Comparison of ENCODE assay signal across 1 cellular context in the genomic region with DNA sequence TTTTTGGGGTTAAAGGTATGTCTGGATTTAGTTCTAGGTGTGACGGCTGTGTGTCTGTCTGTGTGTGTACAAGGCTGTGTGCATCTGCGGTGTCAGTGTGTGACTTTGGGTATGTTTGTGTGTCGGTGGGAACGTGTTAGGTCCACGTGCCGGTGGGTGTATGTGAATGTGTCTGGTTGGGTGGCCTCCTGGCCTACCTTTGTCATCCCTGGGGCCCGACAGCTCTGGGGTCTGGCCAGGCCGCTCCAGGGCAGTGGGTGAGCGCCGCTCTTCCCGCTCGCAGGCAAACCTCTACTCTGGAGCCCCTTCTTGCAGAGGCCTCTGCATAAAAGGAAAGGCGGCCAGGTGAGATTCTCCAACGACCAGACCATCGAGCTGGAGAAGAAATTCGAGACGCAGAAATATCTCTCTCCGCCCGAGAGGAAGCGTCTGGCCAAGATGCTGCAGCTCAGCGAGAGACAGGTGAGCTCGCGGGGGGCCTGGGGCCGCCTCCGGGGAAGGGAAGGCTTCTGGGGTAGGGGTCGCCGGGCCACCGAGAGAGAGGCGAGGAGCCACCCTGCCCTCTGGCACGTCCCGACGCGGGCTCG.
TF ChIP-seq lines count a peak whose summit lies in the region.

No MANE protein-coding gene starts in this region.

TF ChIP-seq in HepG2, 621 proteins besides CTCF, POLR2A, EP300 and RAD21 (continued from another document and continues in another):
- TF ChIP-seq, protein P1, sequence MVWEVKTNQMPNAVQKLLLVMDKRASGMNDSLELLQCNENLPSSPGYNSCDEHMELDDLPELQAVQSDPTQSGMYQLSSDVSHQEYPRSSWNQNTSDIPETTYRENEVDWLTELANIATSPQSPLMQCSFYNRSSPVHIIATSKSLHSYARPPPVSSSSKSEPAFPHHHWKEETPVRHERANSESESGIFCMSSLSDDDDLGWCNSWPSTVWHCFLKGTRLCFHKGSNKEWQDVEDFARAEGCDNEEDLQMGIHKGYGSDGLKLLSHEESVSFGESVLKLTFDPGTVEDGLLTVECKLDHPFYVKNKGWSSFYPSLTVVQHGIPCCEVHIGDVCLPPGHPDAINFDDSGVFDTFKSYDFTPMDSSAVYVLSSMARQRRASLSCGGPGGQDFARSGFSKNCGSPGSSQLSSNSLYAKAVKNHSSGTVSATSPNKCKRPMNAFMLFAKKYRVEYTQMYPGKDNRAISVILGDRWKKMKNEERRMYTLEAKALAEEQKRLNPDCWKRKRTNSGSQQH (CRISPR knock-in tag; IDR thresholded peaks at IDR 0.05; ENCODE audit: low read depth): peak; percentile 43; the same call in 1 of the 2 replicates
- TF ChIP-seq ZNF562 (CRISPR knock-in tag; IDR thresholded peaks at IDR 0.05; ENCODE audit: borderline replicate concordance): no peak
- TF ChIP-seq ZNF10 (CRISPR knock-in tag; IDR thresholded peaks at IDR 0.05; ENCODE audit: borderline replicate concordance, low read depth): no peak
- TF ChIP-seq ZNF180 (CRISPR knock-in tag; IDR thresholded peaks at IDR 0.05; ENCODE audit: borderline replicate concordance, low read depth): no peak
- no peak for TF ChIP-seq YY1 (IDR thresholded peaks at IDR 0.05; ENCODE audit: insufficient read depth, insufficient replicate concordance, low read depth, low read length)
- TF ChIP-seq CEBPG (CRISPR knock-in tag; IDR thresholded peaks at IDR 0.05): no peak
- no peak for TF ChIP-seq ZFP82 (CRISPR knock-in tag; IDR thresholded peaks at IDR 0.05; ENCODE audit: borderline replicate concordance)
- TF ChIP-seq, protein P2, sequence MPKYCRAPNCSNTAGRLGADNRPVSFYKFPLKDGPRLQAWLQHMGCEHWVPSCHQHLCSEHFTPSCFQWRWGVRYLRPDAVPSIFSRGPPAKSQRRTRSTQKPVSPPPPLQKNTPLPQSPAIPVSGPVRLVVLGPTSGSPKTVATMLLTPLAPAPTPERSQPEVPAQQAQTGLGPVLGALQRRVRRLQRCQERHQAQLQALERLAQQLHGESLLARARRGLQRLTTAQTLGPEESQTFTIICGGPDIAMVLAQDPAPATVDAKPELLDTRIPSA (CRISPR knock-in tag; IDR thresholded peaks at IDR 0.05; ENCODE audit: borderline replicate concordance): no peak
- TF ChIP-seq HMGA1 (CRISPR knock-in tag; conservative IDR thresholded peaks at IDR 0.05): no peak
- TF ChIP-seq ARID2 (CRISPR knock-in tag; IDR thresholded peaks at IDR 0.05; ENCODE audit: borderline replicate concordance): no peak
- TF ChIP-seq, protein P3, sequence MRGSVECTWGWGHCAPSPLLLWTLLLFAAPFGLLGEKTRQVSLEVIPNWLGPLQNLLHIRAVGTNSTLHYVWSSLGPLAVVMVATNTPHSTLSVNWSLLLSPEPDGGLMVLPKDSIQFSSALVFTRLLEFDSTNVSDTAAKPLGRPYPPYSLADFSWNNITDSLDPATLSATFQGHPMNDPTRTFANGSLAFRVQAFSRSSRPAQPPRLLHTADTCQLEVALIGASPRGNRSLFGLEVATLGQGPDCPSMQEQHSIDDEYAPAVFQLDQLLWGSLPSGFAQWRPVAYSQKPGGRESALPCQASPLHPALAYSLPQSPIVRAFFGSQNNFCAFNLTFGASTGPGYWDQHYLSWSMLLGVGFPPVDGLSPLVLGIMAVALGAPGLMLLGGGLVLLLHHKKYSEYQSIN (CRISPR knock-in tag; IDR thresholded peaks at IDR 0.05; ENCODE audit: borderline replicate concordance): no peak
- TF ChIP-seq ATF7 (IDR thresholded peaks at IDR 0.05): no peak
- TF ChIP-seq ATF7 (CRISPR knock-in tag; IDR thresholded peaks at IDR 0.05): no peak
- no peak for TF ChIP-seq NCOR1 (IDR thresholded peaks at IDR 0.05; ENCODE audit: borderline replicate concordance, low read length)
- TF ChIP-seq, protein P4, sequence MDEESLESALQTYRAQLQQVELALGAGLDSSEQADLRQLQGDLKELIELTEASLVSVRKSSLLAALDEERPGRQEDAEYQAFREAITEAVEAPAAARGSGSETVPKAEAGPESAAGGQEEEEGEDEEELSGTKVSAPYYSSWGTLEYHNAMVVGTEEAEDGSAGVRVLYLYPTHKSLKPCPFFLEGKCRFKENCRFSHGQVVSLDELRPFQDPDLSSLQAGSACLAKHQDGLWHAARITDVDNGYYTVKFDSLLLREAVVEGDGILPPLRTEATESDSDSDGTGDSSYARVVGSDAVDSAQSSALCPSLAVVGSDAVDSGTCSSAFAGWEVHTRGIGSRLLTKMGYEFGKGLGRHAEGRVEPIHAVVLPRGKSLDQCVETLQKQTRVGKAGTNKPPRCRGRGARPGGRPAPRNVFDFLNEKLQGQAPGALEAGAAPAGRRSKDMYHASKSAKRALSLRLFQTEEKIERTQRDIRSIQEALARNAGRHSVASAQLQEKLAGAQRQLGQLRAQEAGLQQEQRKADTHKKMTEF (CRISPR knock-in tag; IDR thresholded peaks at IDR 0.05): no peak
- 0 out of 2 replicates have a peak, but pooled peaks have one; percentile 27 for TF ChIP-seq ZNF784 (CRISPR knock-in tag; IDR thresholded peaks at IDR 0.05; ENCODE audit: borderline replicate concordance)
- no peak for TF ChIP-seq SOX5 (CRISPR knock-in tag; IDR thresholded peaks at IDR 0.05; ENCODE audit: borderline replicate concordance)
- no peak for TF ChIP-seq ARID3A (IDR thresholded peaks at IDR 0.05; ENCODE audit: low read depth, low read length)
- TF ChIP-seq MEIS1 (CRISPR knock-in tag; IDR thresholded peaks at IDR 0.05; ENCODE audit: borderline replicate concordance): no peak
- no peak for TF ChIP-seq ZNF414 (CRISPR knock-in tag; IDR thresholded peaks at IDR 0.05)
- peak; percentile 65 for TF ChIP-seq ZNF501 (CRISPR knock-in tag; IDR thresholded peaks at IDR 0.05)
- TF ChIP-seq CEBPB (IDR thresholded peaks at IDR 0.05; ENCODE audit: borderline replicate concordance, low read depth, low read length): no peak
- TF ChIP-seq, protein P5, sequence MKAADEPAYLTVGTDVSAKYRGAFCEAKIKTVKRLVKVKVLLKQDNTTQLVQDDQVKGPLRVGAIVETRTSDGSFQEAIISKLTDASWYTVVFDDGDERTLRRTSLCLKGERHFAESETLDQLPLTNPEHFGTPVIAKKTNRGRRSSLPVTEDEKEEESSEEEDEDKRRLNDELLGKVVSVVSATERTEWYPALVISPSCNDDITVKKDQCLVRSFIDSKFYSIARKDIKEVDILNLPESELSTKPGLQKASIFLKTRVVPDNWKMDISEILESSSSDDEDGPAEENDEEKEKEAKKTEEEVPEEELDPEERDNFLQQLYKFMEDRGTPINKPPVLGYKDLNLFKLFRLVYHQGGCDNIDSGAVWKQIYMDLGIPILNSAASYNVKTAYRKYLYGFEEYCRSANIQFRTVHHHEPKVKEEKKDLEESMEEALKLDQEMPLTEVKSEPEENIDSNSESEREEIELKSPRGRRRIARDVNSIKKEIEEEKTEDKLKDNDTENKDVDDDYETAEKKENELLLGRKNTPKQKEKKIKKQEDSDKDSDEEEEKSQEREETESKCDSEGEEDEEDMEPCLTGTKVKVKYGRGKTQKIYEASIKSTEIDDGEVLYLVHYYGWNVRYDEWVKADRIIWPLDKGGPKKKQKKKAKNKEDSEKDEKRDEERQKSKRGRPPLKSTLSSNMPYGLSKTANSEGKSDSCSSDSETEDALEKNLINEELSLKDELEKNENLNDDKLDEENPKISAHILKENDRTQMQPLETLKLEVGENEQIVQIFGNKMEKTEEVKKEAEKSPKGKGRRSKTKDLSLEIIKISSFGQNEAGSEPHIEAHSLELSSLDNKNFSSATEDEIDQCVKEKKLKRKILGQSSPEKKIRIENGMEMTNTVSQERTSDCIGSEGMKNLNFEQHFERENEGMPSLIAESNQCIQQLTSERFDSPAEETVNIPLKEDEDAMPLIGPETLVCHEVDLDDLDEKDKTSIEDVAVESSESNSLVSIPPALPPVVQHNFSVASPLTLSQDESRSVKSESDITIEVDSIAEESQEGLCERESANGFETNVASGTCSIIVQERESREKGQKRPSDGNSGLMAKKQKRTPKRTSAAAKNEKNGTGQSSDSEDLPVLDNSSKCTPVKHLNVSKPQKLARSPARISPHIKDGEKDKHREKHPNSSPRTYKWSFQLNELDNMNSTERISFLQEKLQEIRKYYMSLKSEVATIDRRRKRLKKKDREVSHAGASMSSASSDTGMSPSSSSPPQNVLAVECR (CRISPR knock-in tag; IDR thresholded peaks at IDR 0.05; ENCODE audit: borderline replicate concordance): peak; percentile 56
- TF ChIP-seq SP2 (CRISPR knock-in tag; IDR thresholded peaks at IDR 0.05): no peak
- TF ChIP-seq ZNF18 (CRISPR knock-in tag; IDR thresholded peaks at IDR 0.05; ENCODE audit: insufficient replicate concordance): no peak
- no peak for TF ChIP-seq KLF12 (CRISPR knock-in tag; IDR thresholded peaks at IDR 0.05; ENCODE audit: borderline replicate concordance)
- no peak for TF ChIP-seq GTF3A (CRISPR knock-in tag; conservative IDR thresholded peaks at IDR 0.05)
- TF ChIP-seq BORCS8-MEF2B (CRISPR knock-in tag; IDR thresholded peaks at IDR 0.05): 0 out of 2 replicates have a peak, but pooled peaks have one; percentile 61
- TF ChIP-seq ARID5B (CRISPR knock-in tag; IDR thresholded peaks at IDR 0.05): no peak
